10 cellular contexts compared by ENCODE assay signal in genomic region chr7:138243430-138243829, GRCh38.
DNase-seq lines count a peak whose midpoint lies in the region; ATAC-seq, FAIRE-seq and TF ChIP-seq lines count a peak whose summit lies in the region.
"Had no signal": no experiment of that assay in that cellular context is flagged by ENCODE, and none has a peak within 500 bp of the region (broad histone marks: within the 10 kb centered on the region; RNA-seq: fewer than 3 reads in every experiment).

No MANE protein-coding gene starts in this region.

- H2BK15ac ChIP-seq in H1 (ENCODE audit: low read length), result no peak overlapping the region

- peak overlapping the region; percentile 70; the same call in 1 of the 2 replicates for H3K27ac ChIP-seq in H1 (ENCODE audit: low read depth, low read length)
- no peak overlapping the region for H3K27ac ChIP-seq in neural cell (ENCODE audit: low read length)

- H3K4ac ChIP-seq in H1 (replicated peaks; ENCODE audit: insufficient read length, low read depth, low read length), result no peak overlapping the region

- H2BK5ac ChIP-seq in H1 (ENCODE audit: low read depth, low read length), result no peak overlapping the region

- TF ChIP-seq CTCF in H1 (IDR thresholded peaks at IDR 0.05; ENCODE audit: control extremely low read depth in 1 of 3, insufficient read depth in 1 of 3, low read depth in 1 of 3, low read length in 3 of 3), result peak in 1 of 3 experiments; percentile 22; a peak in 1 of 4 replicates
- no peak for TF ChIP-seq CTCF in neural cell (IDR thresholded peaks at IDR 0.05; ENCODE audit: poor library complexity, severe bottlenecking)

- TF ChIP-seq EP300 in H1 (IDR thresholded peaks at IDR 0.05; ENCODE audit: borderline replicate concordance in 1 of 2, low read depth in 2 of 2, low read length in 2 of 2) (peak in 1 of 2 experiments; percentile 98; a peak in 2 of 3 replicates), neural cell (conservative IDR thresholded peaks at IDR 0.05; ENCODE audit: poor library complexity, severe bottlenecking) (no peak)

- H3K23ac ChIP-seq in H1 (ENCODE audit: insufficient read length), result no peak overlapping the region

- FAIRE-seq in H1 (lab: Jason Lieb, UNC), result peak; percentile 100

- TF ChIP-seq POLR2A in H1 (IDR thresholded peaks at IDR 0.05; ENCODE audit: control extremely low read depth in 1 of 2, low read depth in 2 of 2, low read length in 2 of 2), result peak in 1 of 2 experiments; percentile 77; a peak in 2 of 3 replicates

- DNase-seq in HAP-1 (ENCODE audit: low spot score in 2 of 2) (peak; percentile 88 to 99), NCI-H510A (lab: John Stamatoyannopoulos, UW) (peak; percentile 61), H1 (ENCODE audit: low read depth in 1 of 2, low spot score in 2 of 2) (peak; percentile 57 to 91), NOMO-1 treated with DMSO at 0.1 percent for 48 hours (lab: John Stamatoyannopoulos, UW; ENCODE audit: unreplicated experiment) (no peak), cerebellar cortex (ENCODE audit: low spot score) (no peak)
- no peak for DNase-seq in stimulated activated CD4-positive, alpha-beta T cell treated with anti-CD3 and anti-CD28 coated beads, Interleukin-1b, Interleukin-23, amount 100 ng/mL, for 48 hours
- DNase-seq: activated T-cell treated with anti-CD3 and anti-CD28 coated beads, Interleukin-2, amount 50 U/mL, for 24 hours; DND-41 had no signal

- H3K14ac ChIP-seq in H1 (ENCODE audit: insufficient read length), result no peak overlapping the region

- H3F3A ChIP-seq in neural cell (ENCODE audit: insufficient read depth, low read length, poor library complexity, severe bottlenecking), result no peaks in the 10 kb centered on the region

- H3K4me2 ChIP-seq in H1 (ENCODE audit: insufficient read depth in 1 of 2, low read depth in 2 of 2, low read length in 2 of 2), result peak overlapping the region; percentile 22 to 54; a peak in 2 of 4 replicates
- H3K4me2 ChIP-seq in neural cell (ENCODE audit: low read length), result no peak overlapping the region

- H3K4me1 ChIP-seq in HAP-1 (peaks cover 52% of the 10 kb centered on the region), H1 (replicated peaks in 1 of 4; ENCODE audit: control insufficient read depth in 3 of 4, insufficient read depth in 4 of 4, low read length in 3 of 4) (peaks cover 3 to 20% (median 11%) of the 10 kb centered on the region in 4 experiments; a peak in 6 of 7 replicates)

- CTCF ChIA-PET in H1 (lab: Charles Lee; ENCODE audit: partially characterized antibody), result interaction anchor here (0.6 kb wide), 1 partner anchor 83 kb away, joined by 3 read pairs; no protein-coding TSS in a partner anchor

- TF ChIP-seq RAD21 in H1 (IDR thresholded peaks at IDR 0.05 in 1 of 2, conservative IDR thresholded peaks at IDR 0.05 in 1 of 2; ENCODE audit: low read depth in 2 of 2, low read length in 2 of 2) (peak; percentile 42 to 61), neural cell (conservative IDR thresholded peaks at IDR 0.05) (no peak)

- H3K56ac ChIP-seq in H1 (replicated peaks; ENCODE audit: insufficient read length, low read depth, low read length), result no peak overlapping the region

- WGBS in H1 (ENCODE audit: extremely low coverage in 1 of 2, insufficient coverage in 1 of 2, insufficient read length in 1 of 2, insufficient replicate concordance in 2 of 2, low coverage in 1 of 2, low lambda C conversion rate in 2 of 2, missing lambda C conversion rate in 1 of 2), 2 experiments, result 3% methylated on average over 5 of the region's 5 CpGs; no CpG with 5 or more reads in 1 of the 2 experiments

- H4K91ac ChIP-seq in H1 (replicated peaks; ENCODE audit: insufficient read length, low read length), result no peak overlapping the region

- in situ Hi-C loops in HAP-1 (cut with MboI; ENCODE audit: low sequenced_read_pairs), result no loop called here

- H3K9ac ChIP-seq in H1 (replicated peaks in 1 of 4; ENCODE audit: extremely low read depth in 1 of 4, low read depth in 3 of 4, low read length in 3 of 4), result no peak overlapping the region
- H3K9ac ChIP-seq in neural cell (ENCODE audit: low read length), result peak overlapping the region; percentile 13

- no peak overlapping the region for H4K8ac ChIP-seq in H1 (ENCODE audit: extremely low read depth, insufficient read depth, low read length)

- H4K5ac ChIP-seq in H1 (ENCODE audit: insufficient read length, low read depth, low read length), result no peak overlapping the region

- H2BK12ac ChIP-seq in H1 (ENCODE audit: low read depth, low read length), result no peak overlapping the region

- POLR2A ChIA-PET in H1 (lab: Charles Lee; ENCODE audit: partially characterized antibody), result interaction anchor here (1.0 to 2.0 kb wide), 5 partner anchors 9 to 267 kb away, joined by 3 to 9 read pairs (median 4); no protein-coding TSS in a partner anchor

- ATAC-seq in GM21528 (IDR thresholded peaks at IDR 0.05; ENCODE audit: low FRiP score, unreplicated experiment), result no peak

- no peaks in the 10 kb centered on the region for H3K9me2 ChIP-seq in neural cell (ENCODE audit: insufficient read depth, low read length)

- H2BK120ac ChIP-seq in H1 (replicated peaks; ENCODE audit: low read depth, low read length), result no peak overlapping the region

- no peaks in the 10 kb centered on the region for H3K23me2 ChIP-seq in H1 (ENCODE audit: low read depth, low read length)

- no peaks in the 10 kb centered on the region for H3K79me1 ChIP-seq in H1 (ENCODE audit: low read depth, low read length)

- H3K27me3 ChIP-seq in HAP-1 (ENCODE audit: low read depth) (no peaks in the 10 kb centered on the region), H1 (replicated peaks in 1 of 4; ENCODE audit: control insufficient read depth in 3 of 4, extremely low read depth in 1 of 4, insufficient read depth in 3 of 4, low read length in 3 of 4) (no peaks in the 10 kb centered on the region), neural cell (ENCODE audit: insufficient read depth, low read depth, low read length) (no peaks in the 10 kb centered on the region)

- H3K79me2 ChIP-seq in H1 (ENCODE audit: control insufficient read depth in 1 of 2, insufficient read depth in 2 of 2, low read length in 2 of 2), result no peaks in the 10 kb centered on the region
- H3K79me2 ChIP-seq in neural cell (replicated peaks; ENCODE audit: insufficient read depth, low read length), result no peaks in the 10 kb centered on the region

- peak overlapping the region; percentile 8; the same call in 1 of the 2 replicates for H3K4me3 ChIP-seq in HAP-1
- H3K4me3 ChIP-seq in H1 (ENCODE audit: extremely low read depth in 1 of 4, insufficient read depth in 2 of 4, low read depth in 3 of 4, low read length in 4 of 4), result peak overlapping the region in 1 of 4 experiments; percentile 38; a peak in 3 of 8 replicates
- peak overlapping the region; percentile 20 for H3K4me3 ChIP-seq in neural cell (ENCODE audit: low read length)

- no peak overlapping the region for H2AFZ ChIP-seq in H1 (ENCODE audit: low read length)
- peak overlapping the region; percentile 35 for H2AFZ ChIP-seq in neural cell (ENCODE audit: low read depth, low read length)

- H3K36me3 ChIP-seq in HAP-1 (replicated peaks) (no peaks in the 10 kb centered on the region), H1 (ENCODE audit: control insufficient read depth in 2 of 4, insufficient read depth in 4 of 4, low read length in 3 of 4) (peaks cover 0 to 4% (median 2%) of the 10 kb centered on the region in 4 experiments; a peak in 1 of 8 replicates), neural cell (ENCODE audit: insufficient read depth, low read length) (no peaks in the 10 kb centered on the region)

- H4K20me1 ChIP-seq in H1 (replicated peaks in 1 of 2; ENCODE audit: control insufficient read depth in 1 of 2, insufficient read depth in 2 of 2, low read length in 2 of 2) (no peaks in the 10 kb centered on the region), neural cell (ENCODE audit: insufficient read depth) (no peaks in the 10 kb centered on the region)

- no peak overlapping the region for H2BK20ac ChIP-seq in H1 (ENCODE audit: low read length)

- H3K9me3 ChIP-seq in HAP-1 (peaks cover 6% of the 10 kb centered on the region; the same call in 1 of the 2 replicates), H1 (ENCODE audit: insufficient read depth in 2 of 2, low read depth in 1 of 2, low read length in 1 of 2) (peaks cover 2 to 8% of the 10 kb centered on the region in 2 experiments; a peak in 2 of 4 replicates), neural cell (ENCODE audit: low read length) (no peaks in the 10 kb centered on the region)

- no peak overlapping the region for H3K18ac ChIP-seq in H1 (ENCODE audit: extremely low read depth, low read length)

- H2AK5ac ChIP-seq in H1 (ENCODE audit: low read depth, low read length), result no peak overlapping the region

TF ChIP-seq in H1, 55 proteins besides CTCF, POLR2A, EP300 and RAD21 (continues in another document):
- no peak for TF ChIP-seq ATF3 (IDR thresholded peaks at IDR 0.05; ENCODE audit: insufficient read depth, low read depth, low read length)
- no peak for TF ChIP-seq EZH2 (IDR thresholded peaks at IDR 0.05; ENCODE audit: low read depth, low read length, severe bottlenecking)
- TF ChIP-seq SP2 (IDR thresholded peaks at IDR 0.05; ENCODE audit: low read length), result no peak
- 0 out of 2 replicates have a peak, but pooled peaks have one; percentile 38 for TF ChIP-seq CREB1 (IDR thresholded peaks at IDR 0.05)
- TF ChIP-seq RXRA (IDR thresholded peaks at IDR 0.05; ENCODE audit: insufficient read depth, low read depth, low read length), result no peak
- peak; percentile 98 for TF ChIP-seq NANOG (IDR thresholded peaks at IDR 0.05; ENCODE audit: insufficient read depth, low read depth, low read length, poor library complexity, severe bottlenecking)
- TF ChIP-seq BACH1 (IDR thresholded peaks at IDR 0.05; ENCODE audit: low read length), result no peak
- peak; percentile 77 for TF ChIP-seq JUND (IDR thresholded peaks at IDR 0.05; ENCODE audit: low read length)

TF ChIP-seq in neural cell, 6 proteins besides CTCF, POLR2A, EP300 and RAD21:
- no peak for TF ChIP-seq POLR2AphosphoS5 (IDR thresholded peaks at IDR 0.05)
TF ChIP-seq in neural cell: peak in this region for 0.

Comparison
In these comparisons a context has a peak if more than half of its experiments do, and no peak if none do; other contexts are left out.
1. DNase-seq: peak in HAP-1 (2 of 2), NCI-H510A (single experiment) and H1 (2 of 2); none in NOMO-1 treated with DMSO at 0.1 percent for 48 hours (single experiment), cerebellar cortex (single experiment) and stimulated activated CD4-positive, alpha-beta T cell treated with anti-CD3 and anti-CD28 coated beads, Interleukin-1b, Interleukin-23, amount 100 ng/mL, for 48 hours (single experiment).